ENCODE assay signal across 8 cellular contexts in genomic region chr4:75630174-75630931, GRCh38. TPM values are rescaled to one million over a fixed set of nuclear protein-coding genes. Genes with fewer than 3 reads are reported as not detected.
DNase-seq lines count a peak whose midpoint lies in the region; ATAC-seq and TF ChIP-seq lines count a peak whose summit lies in the region.

TSS of gene CDKL2 (minus strand) at chr4:75630528. CDS start at chr4:75625988, 4,540 bp downstream.

- peaks cover 7 to 15% (median 8%) of the 10 kb centered on the region in 3 donors for H3K4me1 Mint-ChIP-seq in CD8-positive, alpha-beta memory T cell

- in situ Hi-C loops in transverse colon (cut with MboI; ENCODE audit: low pct_ligation_motif_present in 1 of 4, low pct_unique_long_range_greater_than_20kb in 1 of 4, low sequenced_read_pairs in 3 of 4), result no loop called here

- peak; percentile 69 for TF ChIP-seq POLR2A in transverse colon (IDR thresholded peaks at IDR 0.05)

- H3K27me3 ChIP-seq in CD8-positive, alpha-beta memory T cell (ENCODE audit: insufficient read depth, low read length, poor library complexity, severe bottlenecking), result no peaks in the 10 kb centered on the region
- 0 out of 2 replicates have a peak, but pooled peaks cover 3% of the 10 kb centered on the region for H3K27me3 ChIP-seq in HUES48 (ENCODE audit: control insufficient read depth, insufficient read depth, low read length)
- H3K27me3 ChIP-seq in transverse colon, result no peaks in the 10 kb centered on the region

- WGBS in transverse colon (ENCODE audit: low coverage in 1 of 2), 2 donors, result 1% methylated on average over 57 of the region's 57 CpGs; no CpG with 5 or more reads in 1 of the 2 donors

- peaks cover 0 to 3% of the 10 kb centered on the region in 2 donors for H3K27me3 Mint-ChIP-seq in CD8-positive, alpha-beta memory T cell

- CTCF ChIA-PET in CD8-positive, alpha-beta memory T cell (lab: Charles Lee), result interaction anchor here (0.9 to 1.0 kb wide), 2 partner anchors 17 to 30 kb away, joined by 3 read pairs; no protein-coding TSS in a partner anchor

- H3K36me3 Mint-ChIP-seq in CD8-positive, alpha-beta memory T cell, result peaks cover 0 to 2% (median 0%) of the 10 kb centered on the region in 3 donors

- intact Hi-C loops in left ventricle myocardium superior (cut with micrococcal nuclease), result no loop called here
- intact Hi-C loops in posterior vena cava (cut with DNase I), result no loop called here
- intact Hi-C loops in transverse colon (cut with DNase I; ENCODE audit: low total_unique reads), result no loop called here

- H3K27ac ChIP-seq in CD8-positive, alpha-beta memory T cell (ENCODE audit: low read depth, low read length), result peak within 1 kb of the TSS; percentile 7
- H3K27ac ChIP-seq in HUES48 (ENCODE audit: low read depth, low read length) (no peak within 1 kb of the TSS), transverse colon (peak within 1 kb of the TSS; percentile 33 to 76 (median 67))

- POLR2A ChIA-PET in CD8-positive, alpha-beta memory T cell (lab: Charles Lee), result interaction anchor here (0.6 to 1.5 kb wide), 3 partner anchors 42 to 94 kb away, joined by 3 to 8 read pairs (median 8); partner anchors contain the start of genes G3BP2 and USO1

- peak within 1 kb of the TSS; percentile 79 to 95 (median 87) for H3K27ac Mint-ChIP-seq in CD8-positive, alpha-beta memory T cell

- peak; percentile 91 to 95 (median 92) for DNase-seq in CD8-positive, alpha-beta memory T cell
- peak; percentile 64 for DNase-seq in amniotic epithelial cell (ENCODE audit: low read depth)
- DNase-seq in left ventricle myocardium superior, result peak; percentile 90
- peak; percentile 94 for DNase-seq in posterior vena cava (ENCODE audit: low spot score)
- DNase-seq in transverse colon, result peak; percentile 96

- no peaks in the 10 kb centered on the region for H3K9me3 ChIP-seq in CD8-positive, alpha-beta memory T cell (ENCODE audit: low read length)
- H3K9me3 ChIP-seq in HUES48 (ENCODE audit: control insufficient read depth, insufficient read depth, low read length) (no peaks in the 10 kb centered on the region), transverse colon (no peaks in the 10 kb centered on the region)

- H3K4me3 Mint-ChIP-seq in CD8-positive, alpha-beta memory T cell, result peak within 1 kb of the TSS; percentile 78 to 96 (median 93)

- TF ChIP-seq CTCF in transverse colon (IDR thresholded peaks at IDR 0.05), result no peak

- TF ChIP-seq EP300 in transverse colon (IDR thresholded peaks at IDR 0.05; ENCODE audit: low read depth), result no peak

- no peaks in the 10 kb centered on the region for H3K9me3 Mint-ChIP-seq in CD8-positive, alpha-beta memory T cell

- H3K36me3 ChIP-seq in CD8-positive, alpha-beta memory T cell (ENCODE audit: insufficient read depth, low read length), result no peaks in the 10 kb centered on the region
- H3K36me3 ChIP-seq in HUES48 (ENCODE audit: control insufficient read depth, insufficient read depth, low read length) (no peaks in the 10 kb centered on the region), transverse colon (no peaks in the 10 kb centered on the region)

- H3K4me3 ChIP-seq in CD8-positive, alpha-beta memory T cell (ENCODE audit: low read length), result peak within 1 kb of the TSS; percentile 98
- H3K4me3 ChIP-seq in HUES48 (ENCODE audit: low read depth, low read length), result peak within 1 kb of the TSS; percentile 75
- H3K4me3 ChIP-seq in transverse colon, result peak within 1 kb of the TSS; percentile 35 to 65 (median 46)

- H3K4me1 ChIP-seq in CD8-positive, alpha-beta memory T cell (ENCODE audit: insufficient read depth, low read length), result peaks cover 5% of the 10 kb centered on the region
- no peaks in the 10 kb centered on the region for H3K4me1 ChIP-seq in HUES48 (ENCODE audit: control insufficient read depth, insufficient read depth, low read length)
- peaks cover 0 to 6% (median 2%) of the 10 kb centered on the region in 4 donors for H3K4me1 ChIP-seq in transverse colon

- peak; percentile 99 for ATAC-seq in GM21367 (IDR thresholded peaks at IDR 0.05; ENCODE audit: unreplicated experiment)
- ATAC-seq in SK-N-SH treated with all-trans-retinoic acid at 6 μM for 48 hours, result peak; percentile 97
- ATAC-seq in left ventricle myocardium superior, result peak; percentile 97

- H3K9ac ChIP-seq in HUES48 (ENCODE audit: low read depth, low read length), result peak within 1 kb of the TSS; percentile 9

TF ChIP-seq in SK-N-SH treated with all-trans-retinoic acid at 6 μM for 48 hours, 23 proteins besides CTCF, POLR2A, EP300 and RAD21:
- TF ChIP-seq ZFP3 (CRISPR knock-in tag; IDR thresholded peaks at IDR 0.05) (no peak), CSDC2 (CRISPR knock-in tag; IDR thresholded peaks at IDR 0.05) (no peak), ESRRG (CRISPR knock-in tag; IDR thresholded peaks at IDR 0.05) (no peak)
- TF ChIP-seq, protein P1, sequence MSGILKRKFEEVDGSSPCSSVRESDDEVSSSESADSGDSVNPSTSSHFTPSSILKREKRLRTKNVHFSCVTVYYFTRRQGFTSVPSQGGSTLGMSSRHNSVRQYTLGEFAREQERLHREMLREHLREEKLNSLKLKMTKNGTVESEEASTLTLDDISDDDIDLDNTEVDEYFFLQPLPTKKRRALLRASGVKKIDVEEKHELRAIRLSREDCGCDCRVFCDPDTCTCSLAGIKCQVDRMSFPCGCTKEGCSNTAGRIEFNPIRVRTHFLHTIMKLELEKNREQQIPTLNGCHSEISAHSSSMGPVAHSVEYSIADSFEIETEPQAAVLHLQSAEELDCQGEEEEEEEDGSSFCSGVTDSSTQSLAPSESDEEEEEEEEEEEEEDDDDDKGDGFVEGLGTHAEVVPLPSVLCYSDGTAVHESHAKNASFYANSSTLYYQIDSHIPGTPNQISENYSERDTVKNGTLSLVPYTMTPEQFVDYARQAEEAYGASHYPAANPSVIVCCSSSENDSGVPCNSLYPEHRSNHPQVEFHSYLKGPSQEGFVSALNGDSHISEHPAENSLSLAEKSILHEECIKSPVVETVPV (CRISPR knock-in tag; IDR thresholded peaks at IDR 0.05), result no peak
- TF ChIP-seq, protein P2, sequence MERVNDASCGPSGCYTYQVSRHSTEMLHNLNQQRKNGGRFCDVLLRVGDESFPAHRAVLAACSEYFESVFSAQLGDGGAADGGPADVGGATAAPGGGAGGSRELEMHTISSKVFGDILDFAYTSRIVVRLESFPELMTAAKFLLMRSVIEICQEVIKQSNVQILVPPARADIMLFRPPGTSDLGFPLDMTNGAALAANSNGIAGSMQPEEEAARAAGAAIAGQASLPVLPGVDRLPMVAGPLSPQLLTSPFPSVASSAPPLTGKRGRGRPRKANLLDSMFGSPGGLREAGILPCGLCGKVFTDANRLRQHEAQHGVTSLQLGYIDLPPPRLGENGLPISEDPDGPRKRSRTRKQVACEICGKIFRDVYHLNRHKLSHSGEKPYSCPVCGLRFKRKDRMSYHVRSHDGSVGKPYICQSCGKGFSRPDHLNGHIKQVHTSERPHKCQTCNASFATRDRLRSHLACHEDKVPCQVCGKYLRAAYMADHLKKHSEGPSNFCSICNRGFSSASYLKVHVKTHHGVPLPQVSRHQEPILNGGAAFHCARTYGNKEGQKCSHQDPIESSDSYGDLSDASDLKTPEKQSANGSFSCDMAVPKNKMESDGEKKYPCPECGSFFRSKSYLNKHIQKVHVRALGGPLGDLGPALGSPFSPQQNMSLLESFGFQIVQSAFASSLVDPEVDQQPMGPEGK (CRISPR knock-in tag; IDR thresholded peaks at IDR 0.05; ENCODE audit: borderline replicate concordance), result 0 out of 2 replicates have a peak, but pooled peaks have one; percentile 19

RNA-seq across cellular contexts. Expression of gene CDKL2, which starts in this region (rescaled TPM):
- under 1 TPM; 0.27 to 0.37 TPM for total RNA-seq in CD8-positive, alpha-beta memory T cell
- polyA plus RNA-seq in CD8-positive, alpha-beta memory T cell, result 0.47 TPM
- total RNA-seq in left ventricle myocardium superior (0.64 TPM), posterior vena cava (1 to 10 TPM in 1 of 2 donors, under 1 TPM in 1; 0.71 to 1.3 TPM), transverse colon (1 to 10 TPM in 2 of 4 donors, under 1 TPM in 1, not detected in 1; 0.79 to 7.6 (median 1.2) TPM)

Comparison
In these comparisons a context has a peak if more than half of its experiments do, and no peak if none do; other contexts are left out.
1. Peak in DNase-seq, H3K4me3 ChIP-seq and H3K27ac ChIP-seq in CD8-positive, alpha-beta memory T cell; RNA of the gene not detected or under 1 TPM.
2. Peak in DNase-seq and ATAC-seq in left ventricle myocardium superior; RNA of the gene not detected or under 1 TPM.
3. H3K4me3 ChIP-seq: peak in every context shown above with its lines; median percentile 98 in CD8-positive, alpha-beta memory T cell; 75 in HUES48; 46 in transverse colon.